21 cellular contexts compared by ENCODE assay signal in genomic region chr14:20904393-20905029, GRCh38. TPM values are rescaled to one million over a fixed set of nuclear protein-coding genes. Genes with fewer than 3 reads are reported as not detected.
DNase-seq lines count a peak whose midpoint lies in the region; ATAC-seq and TF ChIP-seq lines count a peak whose summit lies in the region.
"Had no signal": no experiment of that assay in that cellular context is flagged by ENCODE, and none has a peak within 500 bp of the region (broad histone marks: within the 10 kb centered on the region; RNA-seq: fewer than 3 reads in every experiment).

No MANE protein-coding gene starts in this region.

- intact Hi-C loops in natural killer cell (cut with micrococcal nuclease), result no loop called here

- H3K9me3 ChIP-seq in BE2C, result no peaks in the 10 kb centered on the region
- H3K9me3 ChIP-seq: heart left ventricle, tibial nerve had no signal

- peaks cover 9 to 25% of the 10 kb centered on the region in 2 donors for H3K27me3 Mint-ChIP-seq in natural killer cell (ENCODE audit: low read depth in 2 of 2)

- in situ Hi-C loops in SK-MEL-5 (cut with HindIII; ENCODE audit: low pct_unique_long_range_greater_than_20kb, low sequenced_read_pairs), result no loop called here

- DNase-seq in BE2C, result no peak
- peak; percentile 61 to 75 for DNase-seq in Kasumi-1 (lab: John Stamatoyannopoulos, UW)
- peak; percentile 8 for DNase-seq in SK-MEL-5 (ENCODE audit: low read depth, low spot score)
- peak; percentile 43 for DNase-seq in iPS-NIHi7 (ENCODE audit: extremely low spot score)
- DNase-seq in NK-92 treated with Interleukin-12 subunit alpha and Interleukin-12 subunit beta, amount 100 ng/mL, for 24 hours (lab: John Stamatoyannopoulos, UW), result no peak
- no peak for DNase-seq in natural killer cell
- DNase-seq: activated CD4-positive, alpha-beta memory T cell treated with anti-CD3 and anti-CD28 coated beads, Interleukin-2, amount 10 ng/mL, durations not matched to agents 7 days and 5 days; activated T-cell treated with anti-CD3 and anti-CD28 coated beads, Interleukin-2, amount 50 U/mL, for 4 hours; CD4-positive, alpha-beta T cell; heart left ventricle; NCI-H1694 treated with DMSO at 0.1 percent for 48 hours; NCI-H2227 treated with DMSO at 0.1 percent for 48 hours; stimulated activated CD4-positive, alpha-beta T cell treated with anti-CD3 and anti-CD28 coated beads, Interleukin-15, amount 100 ng/mL, for 24 hours; stimulated activated naive CD4-positive, alpha-beta T cell had no signal

- no peak overlapping the region for H3K4me3 ChIP-seq in BE2C (ENCODE audit: low read depth, low read length)
- H3K4me3 ChIP-seq: heart left ventricle, tibial nerve had no signal

- no peak overlapping the region for H3K27ac Mint-ChIP-seq in natural killer cell
- H3K27ac Mint-ChIP-seq: activated CD4-positive, alpha-beta memory T cell treated with anti-CD3 and anti-CD28 coated beads, Interleukin-2, amount 10 ng/mL, durations not matched to agents 7 days and 5 days; activated naive CD4-positive, alpha-beta T cell treated with anti-CD3 and anti-CD28 coated beads, Interleukin-2, amount 50 U/mL, for 72 hours; CD4-positive, alpha-beta T cell; T-helper 1 cell treated with Interleukin-12 subunit alpha and Interleukin-12 subunit beta and Interleukin-4 antibody, amounts not matched to agents 30 μg/mL and 1 μg/mL, for 36 hours had no signal

- H3K4me1 ChIP-seq in BE2C, result no peaks in the 10 kb centered on the region
- H3K4me1 ChIP-seq: heart left ventricle, tibial nerve had no signal

- H3K4me1 Mint-ChIP-seq in natural killer cell, result no peaks in the 10 kb centered on the region
- H3K4me1 Mint-ChIP-seq: activated CD4-positive, alpha-beta memory T cell treated with anti-CD3 and anti-CD28 coated beads, Interleukin-2, amount 10 ng/mL, durations not matched to agents 7 days and 5 days had no signal

- TF ChIP-seq CTCF in BE2C (IDR thresholded peaks at IDR 0.05; ENCODE audit: low read depth, low read length) (0 out of 2 replicates have a peak, but pooled peaks have one; percentile 4), natural killer cell (IDR thresholded peaks at IDR 0.05) (no peak)

- H3K36me3 Mint-ChIP-seq in natural killer cell, result no peaks in the 10 kb centered on the region
- H3K36me3 Mint-ChIP-seq: activated naive CD4-positive, alpha-beta T cell treated with anti-CD3 and anti-CD28 coated beads, Interleukin-2, amount 50 U/mL, for 72 hours had no signal

- H3K27me3 ChIP-seq in BE2C, result no peaks in the 10 kb centered on the region
- H3K27me3 ChIP-seq: tibial nerve had no signal

- no peak for ATAC-seq in HG02885 (IDR thresholded peaks at IDR 0.05; ENCODE audit: poor library complexity, unreplicated experiment)
- ATAC-seq in natural killer cell, result no peak
- ATAC-seq in HG03439 (IDR thresholded peaks at IDR 0.05; ENCODE audit: unreplicated experiment), result no peak
- ATAC-seq: activated naive CD4-positive, alpha-beta T cell treated with anti-CD3 and anti-CD28 coated beads, Interleukin-2, amount 50 U/mL, for 72 hours; activated T-cell treated with anti-CD3 and anti-CD28 coated beads, Interleukin-2, amount 50 U/mL, for 4 hours; heart left ventricle had no signal

- no peaks in the 10 kb centered on the region for H3K9me3 Mint-ChIP-seq in natural killer cell
- H3K9me3 Mint-ChIP-seq: activated naive CD4-positive, alpha-beta T cell treated with anti-CD3 and anti-CD28 coated beads, Interleukin-2, amount 50 U/mL, for 72 hours; activated T-cell treated with anti-CD3 and anti-CD28 coated beads, Interleukin-2, amount 50 U/mL, for 4 hours; CD4-positive, alpha-beta T cell had no signal

- H3K4me3 Mint-ChIP-seq in natural killer cell, result no peak overlapping the region
- H3K4me3 Mint-ChIP-seq: activated CD4-positive, alpha-beta memory T cell treated with anti-CD3 and anti-CD28 coated beads, Interleukin-2, amount 10 ng/mL, durations not matched to agents 7 days and 5 days; activated T-cell treated with anti-CD3 and anti-CD28 coated beads, Interleukin-2, amount 50 U/mL, for 4 hours; CD4-positive, alpha-beta T cell; T-helper 1 cell treated with Interleukin-12 subunit alpha and Interleukin-12 subunit beta and Interleukin-4 antibody, amounts not matched to agents 30 μg/mL and 1 μg/mL, for 36 hours had no signal

- H3K36me3 ChIP-seq in BE2C, result no peaks in the 10 kb centered on the region
- H3K36me3 ChIP-seq: heart left ventricle, tibial nerve had no signal

RNA-seq across cellular contexts. Expression of gene RNASE3, which starts 13.3 kb away (rescaled TPM):
- polyA plus RNA-seq in BE2C (2012; ENCODE audit: insufficient read depth, insufficient read length, low read depth), result not detected
- total RNA-seq in SK-MEL-5 (2014; rRNA removed; shearing (Covaris generic)), result not detected in 2 replicates
- not detected in 2 replicates for polyA plus RNA-seq in SK-MEL-5 (2015; cell fraction: cytosol; rRNA removed)
- polyA plus RNA-seq in SK-MEL-5 (2015; cell fraction: nucleus; rRNA removed), result not detected in 2 replicates
- under 1 TPM in 1 of 3 donors, not detected in 2; 0.72 TPM for total RNA-seq in natural killer cell
- total RNA-seq: activated CD4-positive, alpha-beta memory T cell treated with anti-CD3 and anti-CD28 coated beads, Interleukin-2, amount 10 ng/mL, durations not matched to agents 7 days and 5 days; activated naive CD4-positive, alpha-beta T cell treated with anti-CD3 and anti-CD28 coated beads, Interleukin-2, amount 50 U/mL, for 72 hours; activated T-cell treated with anti-CD3 and anti-CD28 coated beads, Interleukin-2, amount 50 U/mL, for 4 hours; CD4-positive, alpha-beta T cell; Daoy; omental fat pad had no signal

RNA-seq across cellular contexts. Expression of gene RNASE2, which starts 50.8 kb away (rescaled TPM):
- not detected for polyA plus RNA-seq in BE2C (2012; ENCODE audit: insufficient read depth, insufficient read length, low read depth)
- total RNA-seq in SK-MEL-5 (2014; rRNA removed; shearing (Covaris generic)), result not detected in 2 replicates
- polyA plus RNA-seq in SK-MEL-5 (2015; cell fraction: cytosol; rRNA removed), result not detected in 2 replicates
- not detected in 2 replicates for polyA plus RNA-seq in SK-MEL-5 (2015; cell fraction: nucleus; rRNA removed)
- total RNA-seq in natural killer cell, result 10 to 100 TPM in 1 of 3 donors, 1 to 10 TPM in 1, not detected in 1; 2.2 to 53.6 TPM
- total RNA-seq: activated CD4-positive, alpha-beta memory T cell treated with anti-CD3 and anti-CD28 coated beads, Interleukin-2, amount 10 ng/mL, durations not matched to agents 7 days and 5 days; activated naive CD4-positive, alpha-beta T cell treated with anti-CD3 and anti-CD28 coated beads, Interleukin-2, amount 50 U/mL, for 72 hours; activated T-cell treated with anti-CD3 and anti-CD28 coated beads, Interleukin-2, amount 50 U/mL, for 4 hours; Daoy had no signal

Comparison
In these comparisons a context has a peak if more than half of its experiments do, and no peak if none do; other contexts are left out.
1. DNase-seq: peak in Kasumi-1 (2 of 2), SK-MEL-5 (single experiment) and iPS-NIHi7 (single experiment); none in BE2C (single experiment), NK-92 treated with Interleukin-12 subunit alpha and Interleukin-12 subunit beta, amount 100 ng/mL, for 24 hours (single experiment) and natural killer cell (single experiment).